9 cellular contexts compared by ENCODE assay signal in the genomic region with DNA sequence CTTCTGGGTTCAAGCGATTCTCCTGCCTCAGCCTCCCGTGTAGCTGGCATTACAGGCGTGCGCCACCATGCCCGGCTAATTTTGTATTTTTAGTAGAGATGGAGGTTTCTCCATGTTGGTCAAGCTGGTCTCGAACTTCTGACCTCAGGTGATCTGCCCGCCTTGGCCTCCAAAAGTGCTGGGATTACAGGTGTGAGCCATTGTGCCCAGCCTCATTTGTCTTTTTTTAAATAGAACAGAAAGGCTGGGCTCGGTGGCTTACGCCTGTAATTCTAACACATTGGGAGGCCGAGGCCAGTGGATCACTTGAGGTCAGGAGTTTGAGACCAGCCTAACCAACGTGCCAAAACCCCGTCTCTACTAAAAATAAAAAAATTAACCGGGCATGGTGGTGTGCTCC. TPM values are rescaled to one million over a fixed set of nuclear protein-coding genes. Genes with fewer than 3 reads are reported as not detected.
"Had no signal": no experiment of that assay in that cellular context is flagged by ENCODE, and none has a peak within 500 bp of the region (broad histone marks: within the 10 kb centered on the region; RNA-seq: fewer than 3 reads in every experiment).

No MANE protein-coding gene starts in this region.

RNA-seq across cellular contexts. Expression of a gene that starts 5.7 kb away (rescaled TPM):
- total RNA-seq: dermis microvascular lymphatic vessel endothelial cell, esophagus muscularis mucosa, fibroblast of villous mesenchyme, left cardiac atrium, lower lobe of right lung, SJSA1, skeletal muscle tissue, uterus had no signal
- polyA plus RNA-seq: neural cell had no signal
